ENCODE assay signal across 9 cellular contexts in the genomic region with DNA sequence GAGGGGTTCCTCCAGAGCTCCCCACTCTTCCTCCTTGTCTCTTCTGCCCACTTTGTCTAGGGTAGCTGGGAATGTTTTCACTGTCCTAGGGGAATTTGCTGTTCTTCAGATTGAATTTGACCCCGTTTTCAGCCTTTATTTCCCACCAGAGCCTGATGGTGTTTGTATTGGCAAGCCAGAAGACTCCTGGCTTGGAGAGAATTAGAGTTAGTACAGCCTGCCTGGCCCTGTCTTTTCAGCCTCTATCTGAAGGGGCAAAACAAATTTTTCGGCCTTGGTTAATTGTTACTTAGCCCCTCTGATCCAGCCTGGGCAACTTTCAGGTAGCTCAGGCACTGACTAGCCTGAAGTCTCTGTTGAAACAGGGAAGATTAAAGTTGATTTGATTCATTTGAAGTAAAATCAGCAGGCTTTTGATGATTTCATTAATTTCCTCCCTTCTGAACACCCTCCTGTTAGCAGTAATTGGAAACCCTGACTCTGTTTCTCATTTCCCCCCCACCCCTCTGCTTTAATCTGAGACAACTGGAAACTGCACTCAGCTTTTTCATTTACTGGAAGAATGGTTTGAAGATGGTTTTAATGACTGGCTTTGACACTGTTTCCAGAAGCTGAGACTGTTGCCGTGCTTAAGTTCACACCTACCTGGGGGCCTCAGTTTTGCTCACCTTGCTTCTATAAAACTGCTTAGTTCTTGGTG.
DNase-seq lines count a peak whose midpoint lies in the region; ATAC-seq and TF ChIP-seq lines count a peak whose summit lies in the region.
"Had no signal": no experiment of that assay in that cellular context is flagged by ENCODE, and none has a peak within 500 bp of the region (broad histone marks: within the 10 kb centered on the region; RNA-seq: fewer than 3 reads in every experiment).

No MANE protein-coding gene starts in this region.

- TF ChIP-seq CTCF in Peyer's patch (IDR thresholded peaks at IDR 0.05) (no peak), right lobe of liver (IDR thresholded peaks at IDR 0.05) (no peak), stomach (IDR thresholded peaks at IDR 0.05) (no peak)

- TF ChIP-seq EP300 in stomach (IDR thresholded peaks at IDR 0.05) = no peak

- H3K4me1 Mint-ChIP-seq in activated naive CD4-positive, alpha-beta T cell treated with anti-CD3 and anti-CD28 coated beads, Interleukin-2, amount 50 U/mL, for 24 hours = peaks cover 80% of the 10 kb centered on the region

- H3K27me3 Mint-ChIP-seq in activated naive CD4-positive, alpha-beta T cell treated with anti-CD3 and anti-CD28 coated beads, Interleukin-2, amount 50 U/mL, for 24 hours = no peaks in the 10 kb centered on the region

- H3K27ac Mint-ChIP-seq in activated naive CD4-positive, alpha-beta T cell treated with anti-CD3 and anti-CD28 coated beads, Interleukin-2, amount 50 U/mL, for 24 hours = peak overlapping the region; percentile 99

- no peaks in the 10 kb centered on the region for H3K9me3 Mint-ChIP-seq in activated naive CD4-positive, alpha-beta T cell treated with anti-CD3 and anti-CD28 coated beads, Interleukin-2, amount 50 U/mL, for 24 hours

- H3K27ac ChIP-seq in Peyer's patch (peak overlapping the region; percentile 45 to 78 (median 66)), right lobe of liver (peak overlapping the region; percentile 52 to 66 (median 61)), stomach (peak overlapping the region in 4 of 5 donors; percentile 8 to 79 (median 52))

- H3K4me3 ChIP-seq in Peyer's patch (no peak overlapping the region), right lobe of liver (no peak overlapping the region), stomach (no peak overlapping the region)

- peak in 2 of 4 donors; percentile 16 to 34 for ATAC-seq in right lobe of liver
- ATAC-seq in GM18861 (IDR thresholded peaks at IDR 0.05; ENCODE audit: unreplicated experiment) = no peak

- intact Hi-C loops in right lobe of liver (cut with DNase I) = no loop called here
- intact Hi-C loops in stomach (cut with DNase I; ENCODE audit: low total_unique reads) = no loop called here

- WGBS in right lobe of liver (ENCODE audit: insufficient coverage, low coverage, low lambda C conversion rate, missing lambda C conversion rate) = 22% methylated on average over 3 of the region's 3 CpGs
- WGBS in stomach, 5 donors = 44 to 64% (median 56%) methylated on average over 3 of the region's 3 CpGs

- H3K36me3 ChIP-seq in Peyer's patch (no peaks in the 10 kb centered on the region), right lobe of liver (no peaks in the 10 kb centered on the region), stomach (peaks cover 0 to 3% (median 0%) of the 10 kb centered on the region in 4 donors)

- H3K27me3 ChIP-seq in Peyer's patch = no peaks in the 10 kb centered on the region
- H3K27me3 ChIP-seq in right lobe of liver = no peaks in the 10 kb centered on the region
- no peaks in the 10 kb centered on the region for H3K27me3 ChIP-seq in stomach

- TF ChIP-seq POLR2A in Peyer's patch (IDR thresholded peaks at IDR 0.05) = no peak
- TF ChIP-seq POLR2A in right lobe of liver (IDR thresholded peaks at IDR 0.05) = no peak
- TF ChIP-seq POLR2A in stomach (IDR thresholded peaks at IDR 0.05) = no peak

- H3K4me1 ChIP-seq in Peyer's patch = peaks cover 0 to 55% (median 29%) of the 10 kb centered on the region in 4 donors
- H3K4me1 ChIP-seq in right lobe of liver = peaks cover 5 to 36% (median 17%) of the 10 kb centered on the region in 4 donors
- peaks cover 35 to 65% (median 57%) of the 10 kb centered on the region in 4 donors for H3K4me1 ChIP-seq in stomach

- peaks cover 23% of the 10 kb centered on the region for H3K36me3 Mint-ChIP-seq in activated naive CD4-positive, alpha-beta T cell treated with anti-CD3 and anti-CD28 coated beads, Interleukin-2, amount 50 U/mL, for 24 hours

- peak overlapping the region; percentile 74 for H3K4me3 Mint-ChIP-seq in activated naive CD4-positive, alpha-beta T cell treated with anti-CD3 and anti-CD28 coated beads, Interleukin-2, amount 50 U/mL, for 24 hours

- DNase-seq in Peyer's patch (no peak), right lobe of liver (no peak), stomach (no peak), NCI-H526 treated with DMSO at 0.1 percent for 48 hours (lab: John Stamatoyannopoulos, UW) (no peak), SIG-M5 (lab: John Stamatoyannopoulos, UW) (no peak)
- DNase-seq: DND-41; NK-92 treated with Interleukin-12 subunit alpha and Interleukin-12 subunit beta, amount 100 ng/mL, for 24 hours had no signal

- H3K9me3 ChIP-seq in Peyer's patch = no peaks in the 10 kb centered on the region
- H3K9me3 ChIP-seq in right lobe of liver = no peaks in the 10 kb centered on the region
- no peaks in the 10 kb centered on the region for H3K9me3 ChIP-seq in stomach
